Comparison of ENCODE assay signal across 1 cellular context in the genomic region with DNA sequence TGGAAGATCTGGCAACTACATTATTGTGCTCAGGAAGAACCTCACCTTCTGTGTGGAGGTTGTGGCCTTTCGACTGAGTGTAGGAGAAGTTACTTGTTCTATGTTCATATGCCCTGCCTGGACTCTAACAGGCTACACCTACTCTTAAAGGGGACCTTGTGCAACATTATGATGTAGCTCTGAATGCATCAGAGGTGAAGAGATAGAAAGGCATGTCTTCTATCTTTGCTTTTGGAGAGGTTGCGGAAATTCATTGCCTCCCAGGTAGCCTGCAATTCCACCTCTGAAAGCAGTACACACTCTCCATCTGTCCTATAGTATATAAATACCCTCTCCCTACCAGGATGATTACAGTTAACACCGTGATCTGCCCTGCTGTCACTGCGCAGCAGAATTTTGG.
TF ChIP-seq lines count a peak whose summit lies in the region.

No MANE protein-coding gene starts in this region.

TF ChIP-seq in IMR-90, 13 proteins besides CTCF, POLR2A, EP300 and RAD21 (continued from another document):
- no peak for TF ChIP-seq RCOR1 (IDR thresholded peaks at IDR 0.05; ENCODE audit: insufficient replicate concordance, low read length)
- no peak for TF ChIP-seq RFX5 (IDR thresholded peaks at IDR 0.05; ENCODE audit: low read depth, low read length)
